17 cellular contexts compared by ENCODE assay signal in the genomic region with DNA sequence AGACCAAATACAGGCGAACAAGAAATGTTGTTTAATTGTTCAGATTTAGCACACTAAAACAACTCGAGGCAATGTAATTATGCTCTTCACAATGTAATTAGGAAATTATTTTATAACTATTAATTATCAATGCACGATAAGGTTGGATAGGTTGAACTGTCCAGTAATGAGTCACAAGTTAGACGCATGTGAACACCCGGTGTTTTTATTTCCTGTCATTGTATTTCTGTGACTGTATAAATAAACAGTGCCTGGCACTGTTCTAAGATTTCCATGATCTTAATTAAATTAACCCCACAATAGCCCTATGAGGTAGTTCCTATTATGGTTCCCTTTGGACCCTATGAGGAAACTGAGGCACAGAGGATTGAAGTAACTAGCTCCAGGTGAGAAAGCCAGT. TPM values are rescaled to one million over a fixed set of nuclear protein-coding genes. Genes with fewer than 3 reads are reported as not detected.
DNase-seq lines count a peak whose midpoint lies in the region; ATAC-seq and TF ChIP-seq lines count a peak whose summit lies in the region.
"Had no signal": no experiment of that assay in that cellular context is flagged by ENCODE, and none has a peak within 500 bp of the region (broad histone marks: within the 10 kb centered on the region; RNA-seq: fewer than 3 reads in every experiment).

No MANE protein-coding gene starts in this region.

- CTCF ChIA-PET in PC-3 (lab: Charles Lee) = no interaction called here

- no peaks in the 10 kb centered on the region for H3F3A ChIP-seq in PC-3 (ENCODE audit: low read length, unreplicated experiment)

- H3K9me2 ChIP-seq in PC-3 (replicated peaks; ENCODE audit: low read length) = no peaks in the 10 kb centered on the region

- H3K4me3 ChIP-seq in heart left ventricle (no peak overlapping the region), PC-3 (ENCODE audit: low read length) (no peak overlapping the region), right cardiac atrium (ENCODE audit: low read length) (no peak overlapping the region), stomach (no peak overlapping the region), thyroid gland (replicated peaks in 1 of 3) (no peak overlapping the region)

- POLR2A ChIA-PET in PC-3 (lab: Charles Lee; ENCODE audit: unreplicated experiment) = no interaction called here

- H3K36me3 ChIP-seq in heart left ventricle = no peaks in the 10 kb centered on the region
- H3K36me3 ChIP-seq in PC-3 (ENCODE audit: low read depth, low read length) = no peaks in the 10 kb centered on the region
- H3K36me3 ChIP-seq in stomach = no peaks in the 10 kb centered on the region
- no peaks in the 10 kb centered on the region for H3K36me3 ChIP-seq in thyroid gland
- H3K36me3 ChIP-seq: brain microvascular endothelial cell had no signal

- H3K9ac ChIP-seq in PC-3 (ENCODE audit: low read length) = no peak overlapping the region

- no TSS peak for BruUV-seq in PC-3 (replicated peaks; lab: Mats Ljungman, UMichigan)

- TF ChIP-seq POLR2A in heart left ventricle (IDR thresholded peaks at IDR 0.05) (no peak), stomach (IDR thresholded peaks at IDR 0.05) (no peak), thyroid gland (IDR thresholded peaks at IDR 0.05) (no peak)

- peaks cover 0 to 10% (median 0%) of the 10 kb centered on the region in 12 donors for H3K9me3 ChIP-seq in heart left ventricle
- no peaks in the 10 kb centered on the region for H3K9me3 ChIP-seq in PC-3 (ENCODE audit: low read length)
- no peaks in the 10 kb centered on the region for H3K9me3 ChIP-seq in right cardiac atrium (ENCODE audit: control insufficient read depth, low read length)
- H3K9me3 ChIP-seq in stomach = peaks cover 0 to 4% (median 0%) of the 10 kb centered on the region in 4 donors
- no peaks in the 10 kb centered on the region for H3K9me3 ChIP-seq in thyroid gland

- H3K79me2 ChIP-seq in PC-3 (ENCODE audit: low read length) = no peaks in the 10 kb centered on the region

- peak; percentile 25 to 71 (median 34) for ATAC-seq in heart left ventricle
- ATAC-seq in left cardiac atrium = no peak
- ATAC-seq in PC-3 = peak; percentile 64
- ATAC-seq in right cardiac atrium = peak; percentile 28 to 76
- ATAC-seq in SK-N-SH treated with all-trans-retinoic acid at 6 μM for 48 hours = no peak

- no peak overlapping the region for H2AFZ ChIP-seq in PC-3 (ENCODE audit: low read length)

- no peak for TF ChIP-seq CTCF in heart left ventricle (IDR thresholded peaks at IDR 0.05)
- no peak for TF ChIP-seq CTCF in PC-3 (conservative IDR thresholded peaks at IDR 0.05; ENCODE audit: low read depth, low read length)
- no peak for TF ChIP-seq CTCF in stomach (IDR thresholded peaks at IDR 0.05)
- no peak for TF ChIP-seq CTCF in thyroid gland (IDR thresholded peaks at IDR 0.05)

- DNase-seq in heart left ventricle (no peak), left cardiac atrium (no peak), PC-3 (peak; percentile 20), right cardiac atrium (no peak), stomach (no peak), thyroid gland (no peak), NCI-H446 (lab: John Stamatoyannopoulos, UW) (no peak)
- DNase-seq: activated CD4-positive, alpha-beta memory T cell treated with anti-CD3 and anti-CD28 coated beads, Interleukin-2, amount 10 ng/mL, durations not matched to agents 7 days and 5 days; activated effector memory CD4-positive, alpha-beta T cell treated with anti-CD3 and anti-CD28 coated beads, Interleukin-2, amount 50 U/mL, for 16 hours; brain microvascular endothelial cell; EL; IMR-90; NCI-H2029 treated with DMSO at 0.1 percent for 48 hours; NCI-H774; SIG-M5 had no signal

- H4K20me1 ChIP-seq in PC-3 (ENCODE audit: low read length) = no peaks in the 10 kb centered on the region

- peak overlapping the region; percentile 49 to 93 (median 80) for H3K27ac ChIP-seq in heart left ventricle
- no peak overlapping the region for H3K27ac ChIP-seq in PC-3 (ENCODE audit: low read length)
- peak overlapping the region; percentile 4 for H3K27ac ChIP-seq in right cardiac atrium (ENCODE audit: low read length)
- peak overlapping the region; percentile 14 to 69 (median 44) for H3K27ac ChIP-seq in stomach
- H3K27ac ChIP-seq in thyroid gland = no peak overlapping the region
- H3K27ac ChIP-seq: brain microvascular endothelial cell had no signal

- peaks cover 0 to 57% (median 34%) of the 10 kb centered on the region in 12 donors for H3K4me1 ChIP-seq in heart left ventricle
- peaks cover 9% of the 10 kb centered on the region; the same call in 1 of the 2 replicates for H3K4me1 ChIP-seq in PC-3 (ENCODE audit: insufficient read depth, low read length)
- H3K4me1 ChIP-seq in right cardiac atrium (ENCODE audit: control insufficient read depth, insufficient read depth, low read length) = peaks cover 4% of the 10 kb centered on the region
- peaks cover 6 to 51% (median 26%) of the 10 kb centered on the region in 4 donors for H3K4me1 ChIP-seq in stomach
- peaks cover 0 to 20% of the 10 kb centered on the region in 2 donors for H3K4me1 ChIP-seq in thyroid gland

- H3K4me2 ChIP-seq in PC-3 (ENCODE audit: low read length) = no peak overlapping the region

- WGBS in heart left ventricle, 4 donors = 52 to 68% (median 60%) methylated on average over 5 of the region's 5 CpGs
- 56% methylated on average over 5 of the region's 5 CpGs for WGBS in right cardiac atrium
- WGBS in stomach, 5 donors = 22 to 36% (median 29%) methylated on average over 5 of the region's 5 CpGs
- WGBS in thyroid gland, 2 donors = 62 to 69% methylated on average over 5 of the region's 5 CpGs

- TF ChIP-seq EP300 in stomach (IDR thresholded peaks at IDR 0.05) = no peak

- intact Hi-C loops in heart left ventricle (cut with DNase I) (no loop called here), left cardiac atrium (cut with DNase I) (loop anchor here in 1 of 2 donors (10.0 kb wide), 1 partner anchor 379 kb away; a partner anchor contains a TSS), PC-3 (cut with micrococcal nuclease) (no loop called here), right cardiac atrium (cut with DNase I) (loop anchor here in 1 of 4 donors (10.0 kb wide), 1 partner anchor 379 kb away; a partner anchor contains a TSS), stomach (cut with DNase I; ENCODE audit: low total_unique reads) (no loop called here), thyroid gland (cut with DNase I) (no loop called here)

- H3K27me3 ChIP-seq in heart left ventricle = no peaks in the 10 kb centered on the region
- no peaks in the 10 kb centered on the region for H3K27me3 ChIP-seq in PC-3 (ENCODE audit: low read length)
- no peaks in the 10 kb centered on the region for H3K27me3 ChIP-seq in right cardiac atrium (ENCODE audit: control insufficient read depth, insufficient read depth)
- no peaks in the 10 kb centered on the region for H3K27me3 ChIP-seq in stomach
- no peaks in the 10 kb centered on the region for H3K27me3 ChIP-seq in thyroid gland
- H3K27me3 ChIP-seq: brain microvascular endothelial cell had no signal

TF ChIP-seq in SK-N-SH treated with all-trans-retinoic acid at 6 μM for 48 hours, 23 proteins besides CTCF, POLR2A, EP300 and RAD21 (continues in another document):
- TF ChIP-seq ZNF70 (CRISPR knock-in tag; IDR thresholded peaks at IDR 0.05) (no peak), ZFP3 (CRISPR knock-in tag; IDR thresholded peaks at IDR 0.05) (no peak), TCF4 (CRISPR knock-in tag; IDR thresholded peaks at IDR 0.05; ENCODE audit: borderline replicate concordance) (no peak), BACH2 (CRISPR knock-in tag; IDR thresholded peaks at IDR 0.05; ENCODE audit: borderline replicate concordance) (no peak), TOX (CRISPR knock-in tag; IDR thresholded peaks at IDR 0.05; ENCODE audit: borderline replicate concordance) (no peak), ZNF565 (CRISPR knock-in tag; conservative IDR thresholded peaks at IDR 0.05; ENCODE audit: low read depth) (no peak), GLIS3 (CRISPR knock-in tag; IDR thresholded peaks at IDR 0.05) (no peak), ISL1 (CRISPR knock-in tag; IDR thresholded peaks at IDR 0.05) (no peak)
- TF ChIP-seq, protein P1, sequence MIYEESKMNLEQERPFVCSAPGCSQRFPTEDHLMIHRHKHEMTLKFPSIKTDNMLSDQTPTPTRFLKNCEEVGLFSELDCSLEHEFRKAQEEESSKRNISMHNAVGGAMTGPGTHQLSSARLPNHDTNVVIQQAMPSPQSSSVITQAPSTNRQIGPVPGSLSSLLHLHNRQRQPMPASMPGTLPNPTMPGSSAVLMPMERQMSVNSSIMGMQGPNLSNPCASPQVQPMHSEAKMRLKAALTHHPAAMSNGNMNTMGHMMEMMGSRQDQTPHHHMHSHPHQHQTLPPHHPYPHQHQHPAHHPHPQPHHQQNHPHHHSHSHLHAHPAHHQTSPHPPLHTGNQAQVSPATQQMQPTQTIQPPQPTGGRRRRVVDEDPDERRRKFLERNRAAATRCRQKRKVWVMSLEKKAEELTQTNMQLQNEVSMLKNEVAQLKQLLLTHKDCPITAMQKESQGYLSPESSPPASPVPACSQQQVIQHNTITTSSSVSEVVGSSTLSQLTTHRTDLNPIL (CRISPR knock-in tag; IDR thresholded peaks at IDR 0.05; ENCODE audit: low read depth) = no peak
- TF ChIP-seq, protein P2, sequence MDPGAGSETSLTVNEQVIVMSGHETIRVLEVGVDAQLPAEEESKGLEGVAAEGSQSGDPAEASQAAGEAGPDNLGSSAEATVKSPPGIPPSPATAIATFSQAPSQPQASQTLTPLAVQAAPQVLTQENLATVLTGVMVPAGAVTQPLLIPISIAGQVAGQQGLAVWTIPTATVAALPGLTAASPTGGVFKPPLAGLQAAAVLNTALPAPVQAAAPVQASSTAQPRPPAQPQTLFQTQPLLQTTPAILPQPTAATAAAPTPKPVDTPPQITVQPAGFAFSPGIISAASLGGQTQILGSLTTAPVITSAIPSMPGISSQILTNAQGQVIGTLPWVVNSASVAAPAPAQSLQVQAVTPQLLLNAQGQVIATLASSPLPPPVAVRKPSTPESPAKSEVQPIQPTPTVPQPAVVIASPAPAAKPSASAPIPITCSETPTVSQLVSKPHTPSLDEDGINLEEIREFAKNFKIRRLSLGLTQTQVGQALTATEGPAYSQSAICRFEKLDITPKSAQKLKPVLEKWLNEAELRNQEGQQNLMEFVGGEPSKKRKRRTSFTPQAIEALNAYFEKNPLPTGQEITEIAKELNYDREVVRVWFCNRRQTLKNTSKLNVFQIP (CRISPR knock-in tag; IDR thresholded peaks at IDR 0.05; ENCODE audit: borderline replicate concordance, low read depth) = no peak

RNA-seq across cellular contexts. Expression of a gene that starts 26.2 kb away (rescaled TPM):
- under 1 TPM in 3 of 9 donors, not detected in 6; 0.05 to 0.57 (median 0.13) TPM for total RNA-seq in heart left ventricle
- polyA plus RNA-seq in heart left ventricle = under 1 TPM; 0.03 to 0.08 TPM
- under 1 TPM; 0.27 to 0.47 TPM for total RNA-seq in left cardiac atrium
- total RNA-seq in PC-3 (2014; rRNA removed) = not detected in 2 replicates
- total RNA-seq in right cardiac atrium = under 1 TPM in 3 of 4 donors, not detected in 1; 0.14 to 0.36 (median 0.24) TPM
- polyA plus RNA-seq in right cardiac atrium = 0.09 TPM
- not detected for total RNA-seq in stomach
- polyA plus RNA-seq in stomach = under 1 TPM in 1 of 3 donors, not detected in 2; 0.03 TPM
- not detected for total RNA-seq in thyroid gland
- total RNA-seq: kidney epithelial cell had no signal
- polyA plus RNA-seq: IMR-90 had no signal

Comparison
In these comparisons a context has a peak if more than half of its experiments do, and no peak if none do; other contexts are left out.
1. ATAC-seq: peak in heart left ventricle (4 of 4), PC-3 (single experiment) and right cardiac atrium (2 of 2); none in left cardiac atrium (0 of 2) and SK-N-SH treated with all-trans-retinoic acid at 6 μM for 48 hours (single experiment).
2. H3K27ac ChIP-seq: peak in heart left ventricle (12 of 12), right cardiac atrium (single experiment) and stomach (5 of 5); none in PC-3 (single experiment) and thyroid gland (0 of 3).